In the genomic region with DNA sequence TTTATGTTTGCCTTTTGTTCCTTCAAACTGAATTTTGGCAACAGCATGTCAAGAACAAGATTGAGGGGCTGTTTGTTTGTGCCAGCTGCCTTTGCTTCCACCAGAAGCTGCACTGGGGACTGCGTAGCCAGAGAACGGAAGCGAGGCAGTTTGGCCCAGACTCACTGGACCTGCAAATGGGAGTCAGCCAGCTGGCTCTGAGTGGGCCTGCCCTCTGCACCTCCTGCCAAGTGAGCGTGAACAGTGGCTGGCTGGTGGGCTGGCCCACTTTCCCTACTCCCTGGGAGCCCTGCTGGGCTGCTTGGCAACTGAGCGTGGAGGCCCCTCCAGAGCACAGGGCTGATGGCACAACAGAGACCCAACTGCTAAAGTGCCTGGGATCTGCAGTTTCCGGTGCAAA, we compare ENCODE assay signal across 15 cellular contexts.
DNase-seq lines count a peak whose midpoint lies in the region; TF ChIP-seq lines count a peak whose summit lies in the region.
"Had no signal": no experiment of that assay in that cellular context is flagged by ENCODE, and none has a peak within 500 bp of the region (broad histone marks: within the 10 kb centered on the region; RNA-seq: fewer than 3 reads in every experiment).

No MANE protein-coding gene starts in this region.

- H3K27ac ChIP-seq in ascending aorta (peak overlapping the region; percentile 43 to 72), left ventricle myocardium inferior (replicated peaks) (peak overlapping the region; percentile 47)
- H3K27ac ChIP-seq: GM23248 had no signal

- DNase-seq in COR-L47 (lab: John Stamatoyannopoulos, UW) (peak; percentile 58), ascending aorta (ENCODE audit: low spot score in 2 of 2) (peak in 1 of 2 donors; percentile 76), left ventricle myocardium inferior (peak; percentile 73), occipital lobe (lab: John Stamatoyannopoulos, UW) (peak; percentile 50), NCI-H2107 (lab: John Stamatoyannopoulos, UW) (no peak), GM19238 (ENCODE audit: insufficient read length, low spot score) (no peak), GOT3 (lab: John Stamatoyannopoulos, UW) (no peak)
- no peak for DNase-seq in stimulated activated CD4-positive, alpha-beta T cell treated with anti-CD3 and anti-CD28 coated beads, Interleukin-2, amount 100 ng/mL, for 48 hours
- DNase-seq: activated CD4-positive, alpha-beta memory T cell treated with anti-CD3 and anti-CD28 coated beads for 36 hours; activated gamma-delta T cell; Calu3; foreskin melanocyte; GM23248; mammary epithelial cell; NCI-H2029 treated with DMSO at 0.1 percent for 48 hours had no signal

- H3K9me3 ChIP-seq in ascending aorta: no peaks in the 10 kb centered on the region
- H3K9me3 ChIP-seq in left ventricle myocardium inferior (replicated peaks): peaks cover 12% of the 10 kb centered on the region

- TF ChIP-seq CTCF in ascending aorta (IDR thresholded peaks at IDR 0.05) (no peak), left ventricle myocardium inferior (IDR thresholded peaks at IDR 0.05; ENCODE audit: borderline replicate concordance) (no peak)

- H3K4me3 ChIP-seq in ascending aorta (peak overlapping the region in 1 of 2 donors; percentile 45), left ventricle myocardium inferior (no peak overlapping the region)
- H3K4me3 ChIP-seq: GM23248 had no signal

- H3K27me3 ChIP-seq in ascending aorta: no peaks in the 10 kb centered on the region
- no peaks in the 10 kb centered on the region for H3K27me3 ChIP-seq in left ventricle myocardium inferior (ENCODE audit: low read depth)

- H3K36me3 ChIP-seq in ascending aorta (peaks cover 5 to 14% of the 10 kb centered on the region in 2 donors), left ventricle myocardium inferior (peaks cover 24% of the 10 kb centered on the region)

- H3K4me1 ChIP-seq in ascending aorta (peaks cover 0 to 10% of the 10 kb centered on the region in 2 donors), left ventricle myocardium inferior (peaks cover 21% of the 10 kb centered on the region)

- intact Hi-C loops in ascending aorta (cut with DNase I): loop anchor here (2.0 to 5.0 kb wide), 2 partner anchors 13 to 110 kb away; a partner anchor contains a TSS
- intact Hi-C loops in left ventricle myocardium inferior (cut with micrococcal nuclease): no loop called here

Comparison
In these comparisons a context has a peak if more than half of its experiments do, and no peak if none do; other contexts are left out.
1. DNase-seq: peak in COR-L47 (single experiment), left ventricle myocardium inferior (single experiment) and occipital lobe (single experiment); none in NCI-H2107 (single experiment), GM19238 (single experiment), GOT3 (single experiment) and stimulated activated CD4-positive, alpha-beta T cell treated with anti-CD3 and anti-CD28 coated beads, Interleukin-2, amount 100 ng/mL, for 48 hours (0 of 2).